Comparison of ENCODE assay signal across 19 cellular contexts in genomic region chr19:2640563-2641331, GRCh38.
"Had no signal": no experiment of that assay in that cellular context is flagged by ENCODE, and none has a peak within 500 bp of the region (broad histone marks: within the 10 kb centered on the region; RNA-seq: fewer than 3 reads in every experiment).

No MANE protein-coding gene starts in this region.

- H3K36me3 Mint-ChIP-seq: immature natural killer cell had no signal

- H3K9me3 Mint-ChIP-seq: immature natural killer cell; nephron progenitor cell; stimulated activated naive CD8-positive, alpha-beta T cell treated with anti-CD3 and anti-CD28 coated beads, Interleukin-15, Interleukin-2, amounts not matched to agents 100 ng/mL and 50 ng/mL, for 24 hours had no signal

- H3K27ac ChIP-seq: neutrophil, sigmoid colon, skin epidermis, tibial artery, upper lobe of left lung, vagina had no signal

- H3K4me3 ChIP-seq: esophagus squamous epithelium, lung, sigmoid colon, skin epidermis, tibial artery, upper lobe of left lung, vagina had no signal

- H3K27ac Mint-ChIP-seq: immature natural killer cell; nephron progenitor cell; stimulated activated naive CD8-positive, alpha-beta T cell treated with anti-CD3 and anti-CD28 coated beads, Interleukin-15, Interleukin-2, amounts not matched to agents 100 ng/mL and 50 ng/mL, for 24 hours had no signal

- H3K36me3 ChIP-seq: esophagus squamous epithelium, sigmoid colon, tibial artery, upper lobe of left lung, vagina had no signal

- H3K9me3 ChIP-seq: esophagus squamous epithelium, neutrophil, sigmoid colon, tibial artery, upper lobe of left lung, vagina had no signal

- H3K4me3 Mint-ChIP-seq: immature natural killer cell; naive thymus-derived CD4-positive, alpha-beta T cell; nephron progenitor cell; stimulated activated naive CD8-positive, alpha-beta T cell treated with anti-CD3 and anti-CD28 coated beads, Interleukin-15, Interleukin-2, amounts not matched to agents 100 ng/mL and 50 ng/mL, for 24 hours had no signal

- FAIRE-seq: colon had no signal

- DNase-seq: dermis blood vessel endothelial cell; esophagus squamous epithelium; foreskin fibroblast; immature natural killer cell; left colon; left ventricle myocardium superior; mesendoderm; naive thymus-derived CD4-positive, alpha-beta T cell; nephron progenitor cell; posterior cingulate gyrus; sigmoid colon; tibial artery had no signal

- H3K27me3 ChIP-seq: neutrophil, sigmoid colon, upper lobe of left lung, vagina had no signal

- H3K4me1 Mint-ChIP-seq: immature natural killer cell had no signal

- ATAC-seq: left colon; left ventricle myocardium superior; naive thymus-derived CD4-positive, alpha-beta T cell had no signal
